Comparison of ENCODE assay signal across 8 cellular contexts in the genomic region with DNA sequence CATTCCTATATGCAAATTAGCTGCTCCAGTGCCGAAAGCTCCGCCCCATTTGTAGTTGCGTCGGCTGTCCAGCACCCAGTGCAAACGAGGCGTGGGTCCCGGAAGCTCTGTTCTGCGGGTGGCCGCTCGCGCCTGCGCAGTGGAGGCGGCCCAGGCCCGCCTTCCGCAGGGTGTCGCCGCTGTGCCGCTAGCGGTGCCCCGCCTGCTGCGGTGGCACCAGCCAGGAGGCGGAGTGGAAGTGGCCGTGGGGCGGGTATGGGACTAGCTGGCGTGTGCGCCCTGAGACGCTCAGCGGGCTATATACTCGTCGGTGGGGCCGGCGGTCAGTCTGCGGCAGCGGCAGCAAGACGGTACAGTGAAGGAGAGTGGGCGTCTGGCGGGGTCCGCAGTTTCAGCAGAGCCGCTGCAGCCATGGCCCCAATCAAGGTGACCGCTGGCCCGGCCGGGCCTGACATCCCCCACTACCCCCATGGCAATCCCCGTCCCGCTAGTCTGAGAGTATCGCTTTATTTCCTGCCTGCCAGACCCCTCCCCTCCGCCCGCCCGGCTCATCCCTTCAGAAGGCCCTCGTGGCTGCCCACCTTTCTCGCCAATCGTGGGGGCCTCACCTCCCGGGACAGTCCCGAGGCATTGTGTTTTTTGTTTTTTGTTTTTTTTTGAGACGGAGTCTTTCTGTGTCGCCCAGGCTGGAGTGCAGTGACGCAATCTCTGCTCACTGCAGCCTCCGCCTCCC. TPM values are rescaled to one million over a fixed set of nuclear protein-coding genes. Genes with fewer than 3 reads are reported as not detected.
DNase-seq lines count a peak whose midpoint lies in the region; ATAC-seq and TF ChIP-seq lines count a peak whose summit lies in the region.

Gene PRDX5, plus strand, starts transcription at position 161 of the 733 bp plus-strand sequence. Its CDS starts 95 bp downstream, at position 256.

- peak; percentile 79 for TF ChIP-seq POLR2A in GM15510 (IDR thresholded peaks at IDR 0.05; ENCODE audit: borderline replicate concordance, extremely low read depth, insufficient read length)

- H3K27me3 ChIP-seq in heart right ventricle (no peaks in the 10 kb centered on the region), upper lobe of right lung (no peaks in the 10 kb centered on the region)

- peaks cover 0 to 62% (median 19%) of the 10 kb centered on the region in 9 donors for H3K36me3 ChIP-seq in heart right ventricle
- H3K36me3 ChIP-seq in upper lobe of right lung: peaks cover 31% of the 10 kb centered on the region

- WGBS in heart right ventricle, 2 donors: 0% methylated on average over 55 to 57 of the region's 57 CpGs

- H3K36me3 Mint-ChIP-seq in T-helper 1 cell treated with Interleukin-12 subunit alpha and Interleukin-12 subunit beta and Interleukin-4 antibody, amounts not matched to agents 30 μg/mL and 1 μg/mL, for 36 hours (ENCODE audit: low read depth): peaks cover 29% of the 10 kb centered on the region

- peak within 1 kb of the TSS; percentile 100 for H3K27ac Mint-ChIP-seq in T-helper 1 cell treated with Interleukin-12 subunit alpha and Interleukin-12 subunit beta and Interleukin-4 antibody, amounts not matched to agents 30 μg/mL and 1 μg/mL, for 36 hours

- TF ChIP-seq CTCF in heart right ventricle (IDR thresholded peaks at IDR 0.05): peak in 7 of 9 donors; percentile 34 to 71 (median 55)
- peak; percentile 31 for TF ChIP-seq CTCF in upper lobe of right lung (IDR thresholded peaks at IDR 0.05)

- H3K27ac ChIP-seq in heart right ventricle (peak within 1 kb of the TSS; percentile 91 to 100 (median 98)), upper lobe of right lung (peak within 1 kb of the TSS; percentile 98)

- H3K4me3 Mint-ChIP-seq in T-helper 1 cell treated with Interleukin-12 subunit alpha and Interleukin-12 subunit beta and Interleukin-4 antibody, amounts not matched to agents 30 μg/mL and 1 μg/mL, for 36 hours: peak within 1 kb of the TSS; percentile 87

- DNase-seq in NCI-H1694 treated with DMSO at 0.1 percent for 48 hours (lab: John Stamatoyannopoulos, UW) (peak; percentile 92), amniotic stem cell (lab: John Stamatoyannopoulos, UW) (peak; percentile 94), heart right ventricle (peak; percentile 96 to 97), posterior vena cava (ENCODE audit: low spot score) (peak; percentile 99), upper lobe of right lung (peak; percentile 98)

- H3K4me1 Mint-ChIP-seq in T-helper 1 cell treated with Interleukin-12 subunit alpha and Interleukin-12 subunit beta and Interleukin-4 antibody, amounts not matched to agents 30 μg/mL and 1 μg/mL, for 36 hours (ENCODE audit: low read depth): peaks cover 24% of the 10 kb centered on the region

- ATAC-seq in HG02884 (IDR thresholded peaks at IDR 0.05; ENCODE audit: unreplicated experiment): peak; percentile 72
- ATAC-seq in heart right ventricle: peak; percentile 87 to 96 (median 93)
- peak; percentile 87 for ATAC-seq in upper lobe of right lung

- no peaks in the 10 kb centered on the region for H3K9me3 ChIP-seq in heart right ventricle
- no peaks in the 10 kb centered on the region for H3K9me3 ChIP-seq in upper lobe of right lung

- H3K27me3 Mint-ChIP-seq in T-helper 1 cell treated with Interleukin-12 subunit alpha and Interleukin-12 subunit beta and Interleukin-4 antibody, amounts not matched to agents 30 μg/mL and 1 μg/mL, for 36 hours (ENCODE audit: low read depth): no peaks in the 10 kb centered on the region

- no peaks in the 10 kb centered on the region for H3K9me3 Mint-ChIP-seq in T-helper 1 cell treated with Interleukin-12 subunit alpha and Interleukin-12 subunit beta and Interleukin-4 antibody, amounts not matched to agents 30 μg/mL and 1 μg/mL, for 36 hours

- peaks cover 5 to 47% (median 31%) of the 10 kb centered on the region in 9 donors for H3K4me1 ChIP-seq in heart right ventricle
- peaks cover 21% of the 10 kb centered on the region for H3K4me1 ChIP-seq in upper lobe of right lung

- intact Hi-C loops in heart right ventricle (cut with DNase I): loop anchor here in 7 of 10 donors (1.0 to 5.0 kb wide), 5 partner anchors 13 to 39 kb away; partner anchors contain the start of genes RPS6KA4 (in 4 of the 7) and ESRRA (in 1 of the 7)
- intact Hi-C loops in posterior vena cava (cut with DNase I): no loop called here
- intact Hi-C loops in upper lobe of right lung (cut with DNase I): no loop called here

- H3K4me3 ChIP-seq in heart right ventricle: peak within 1 kb of the TSS; percentile 45 to 94 (median 82)
- H3K4me3 ChIP-seq in upper lobe of right lung: peak within 1 kb of the TSS; percentile 87

RNA-seq across cellular contexts. Expression of gene PRDX5, which starts in this region (rescaled TPM):
- total RNA-seq in heart right ventricle (100 to 1,000 TPM; 264 to 395 (median 288) TPM), posterior vena cava (10 to 100 TPM; 82.7 to 98.6 TPM), upper lobe of right lung (176 TPM)
- polyA plus RNA-seq in heart right ventricle: 100 to 1,000 TPM; 486 to 750 TPM

Comparison
In these comparisons a context has a peak if more than half of its experiments do, and no peak if none do; other contexts are left out.
1. Peak in every context shown above with its lines: DNase-seq, ATAC-seq, H3K4me3 ChIP-seq and H3K27ac ChIP-seq.
2. intact Hi-C loops: an anchor here in heart right ventricle (1.0 to 5.0 kb wide); none called in posterior vena cava and upper lobe of right lung.